ENCODE assay signal across 18 cellular contexts in the genomic region with DNA sequence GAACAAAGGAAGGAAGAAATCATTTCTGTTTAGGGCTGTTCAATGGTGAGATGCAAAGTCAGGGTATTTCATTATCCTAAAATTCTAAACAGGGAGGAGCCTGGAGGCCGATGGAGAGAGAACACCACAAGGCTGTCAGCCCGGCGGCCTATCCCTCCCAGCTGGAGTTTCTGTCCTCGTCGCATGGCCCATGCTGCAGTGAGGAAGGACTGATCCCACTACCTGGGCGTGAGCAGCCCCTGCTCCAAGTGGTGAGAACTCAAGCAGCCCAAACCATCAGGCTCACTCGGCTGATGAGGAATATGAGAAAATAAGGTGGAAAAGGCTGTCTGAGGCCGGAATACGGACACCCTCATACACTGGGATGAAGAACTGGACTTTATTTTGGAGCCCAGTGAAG.
"Had no signal": no experiment of that assay in that cellular context is flagged by ENCODE, and none has a peak within 500 bp of the region (broad histone marks: within the 10 kb centered on the region; RNA-seq: fewer than 3 reads in every experiment).

No MANE protein-coding gene starts in this region.

- H3K9me3 Mint-ChIP-seq: activated naive CD8-positive, alpha-beta T cell treated with anti-CD3 and anti-CD28 coated beads, Interleukin-2, amount 50 U/mL, for 24 hours; activated T-helper 1 cell treated with anti-CD3 and anti-CD28 coated beads, Interleukin-12 subunit alpha, Interleukin-12 subunit beta, Interleukin-2, Interleukin-4 antibody, amounts not matched to agents 30 ng/mL and 10 ng/mL and 1 ng/mL, durations not matched to agents 14 hours and 24 hours and 36 hours; dendritic cell treated with granulocyte-macrophage colony-stimulating factor and Interleukin-4, amounts not matched to agents 40 ng/mL and 50 ng/mL, for 4 days; effector memory CD8-positive, alpha-beta T cell; neural progenitor cell had no signal

- H3K27ac ChIP-seq: breast epithelium, epithelial cell of prostate, heart right ventricle, neural progenitor cell, ovary, sigmoid colon, thoracic aorta had no signal

- FAIRE-seq: frontal cortex, urothelium cell line had no signal

- H3K36me3 ChIP-seq: breast epithelium, neural progenitor cell, ovary had no signal

- H3K27me3 Mint-ChIP-seq: activated naive CD8-positive, alpha-beta T cell treated with anti-CD3 and anti-CD28 coated beads, Interleukin-2, amount 50 U/mL, for 24 hours; dendritic cell treated with granulocyte-macrophage colony-stimulating factor and Interleukin-4, amounts not matched to agents 40 ng/mL and 50 ng/mL, for 4 days; effector memory CD8-positive, alpha-beta T cell had no signal

- H3K4me3 ChIP-seq: breast epithelium, heart right ventricle, neural progenitor cell, ovary, sigmoid colon, thoracic aorta had no signal

- H3K4me2 ChIP-seq: neural progenitor cell had no signal

- H2AFZ ChIP-seq: neural progenitor cell had no signal

- H3K9me3 ChIP-seq: breast epithelium, heart right ventricle, ovary, sigmoid colon, thoracic aorta had no signal

- H3K27me3 ChIP-seq: breast epithelium, heart right ventricle, neural progenitor cell, ovary, sigmoid colon had no signal

- DNase-seq: activated CD4-positive, alpha-beta T cell treated with anti-CD3 and anti-CD28 coated beads, Interleukin-2, amount 50 U/mL, for 4 hours; activated naive CD4-positive, alpha-beta T cell; activated naive CD8-positive, alpha-beta T cell treated with anti-CD3 and anti-CD28 coated beads, Interleukin-2, amount 50 U/mL, for 24 hours; aorta; effector memory CD8-positive, alpha-beta T cell; heart right ventricle; ovary; sigmoid colon; stimulated activated CD4-positive, alpha-beta T cell treated with anti-CD3 and anti-CD28 coated beads, Interleukin-1b, Interleukin-23, amount 100 ng/mL, for 48 hours had no signal

- ATAC-seq: activated CD4-positive, CD25-positive, alpha-beta regulatory T cell treated with anti-CD3 and anti-CD28 coated beads, Interleukin-2, amount 50 U/mL, for 24 hours; activated naive CD8-positive, alpha-beta T cell treated with anti-CD3 and anti-CD28 coated beads, Interleukin-2, amount 50 U/mL, for 24 hours; effector memory CD8-positive, alpha-beta T cell; heart right ventricle had no signal

- H3K4me3 Mint-ChIP-seq: activated naive CD8-positive, alpha-beta T cell treated with anti-CD3 and anti-CD28 coated beads, Interleukin-2, amount 50 U/mL, for 24 hours; activated T-helper 1 cell treated with anti-CD3 and anti-CD28 coated beads, Interleukin-12 subunit alpha, Interleukin-12 subunit beta, Interleukin-2, Interleukin-4 antibody, amounts not matched to agents 30 ng/mL and 10 ng/mL and 1 ng/mL, durations not matched to agents 14 hours and 24 hours and 36 hours; dendritic cell treated with granulocyte-macrophage colony-stimulating factor and Interleukin-4, amounts not matched to agents 40 ng/mL and 50 ng/mL, for 4 days; effector memory CD8-positive, alpha-beta T cell; neural progenitor cell had no signal

- H3K9ac ChIP-seq: neural progenitor cell had no signal

- H3K27ac Mint-ChIP-seq: activated naive CD8-positive, alpha-beta T cell treated with anti-CD3 and anti-CD28 coated beads, Interleukin-2, amount 50 U/mL, for 24 hours; dendritic cell treated with granulocyte-macrophage colony-stimulating factor and Interleukin-4, amounts not matched to agents 40 ng/mL and 50 ng/mL, for 4 days; neural progenitor cell had no signal
